Comparison of ENCODE assay signal across 11 cellular contexts in the genomic region with DNA sequence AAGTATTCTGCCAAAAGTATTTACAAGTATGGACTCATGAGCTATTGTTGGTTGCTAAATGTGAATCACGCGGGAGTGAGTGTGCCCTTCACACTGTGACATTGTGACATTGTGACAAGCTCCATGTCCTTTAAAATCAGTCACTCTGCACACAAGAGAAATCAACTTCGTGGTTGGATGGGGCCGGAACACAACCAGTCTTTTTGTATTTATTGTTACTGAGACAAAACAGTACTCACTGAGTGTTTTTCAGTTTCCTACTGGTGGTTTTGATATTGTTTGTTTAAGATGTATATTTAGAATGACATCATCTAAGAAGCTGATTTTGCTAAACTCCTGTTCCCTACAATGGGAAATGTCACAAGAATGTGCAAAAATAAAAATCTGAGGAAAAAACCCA. TPM values are rescaled to one million over a fixed set of nuclear protein-coding genes. Genes with fewer than 3 reads are reported as not detected.
DNase-seq lines count a peak whose midpoint lies in the region; ATAC-seq and TF ChIP-seq lines count a peak whose summit lies in the region.
"Had no signal": no experiment of that assay in that cellular context is flagged by ENCODE, and none has a peak within 500 bp of the region (broad histone marks: within the 10 kb centered on the region; RNA-seq: fewer than 3 reads in every experiment).

No MANE protein-coding gene starts in this region.

- intact Hi-C loops in activated naive CD4-positive, alpha-beta T cell treated with anti-CD3 and anti-CD28 coated beads for 36 hours (cut with micrococcal nuclease) = no loop called here
- intact Hi-C loops in lower lobe of right lung (cut with DNase I) = no loop called here

- H3K36me3 ChIP-seq in SJSA1 (peaks cover 78% of the 10 kb centered on the region), lower lobe of right lung (peaks cover 30% of the 10 kb centered on the region)
- H3K36me3 ChIP-seq: cardiac muscle cell had no signal

- peaks cover 58% of the 10 kb centered on the region for H3K4me1 ChIP-seq in SJSA1 (replicated peaks)
- no peaks in the 10 kb centered on the region for H3K4me1 ChIP-seq in lower lobe of right lung

- H3K27ac Mint-ChIP-seq in activated naive CD4-positive, alpha-beta T cell treated with anti-CD3 and anti-CD28 coated beads for 36 hours = no peak overlapping the region

- H3K9me3 ChIP-seq in SJSA1 (replicated peaks) (no peaks in the 10 kb centered on the region; the same call in 1 of the 2 replicates), lower lobe of right lung (no peaks in the 10 kb centered on the region)

- ATAC-seq in HG02852 (IDR thresholded peaks at IDR 0.05; ENCODE audit: unreplicated experiment) = peak; percentile 86
- ATAC-seq in lower lobe of right lung = no peak

- CTCF ChIA-PET in activated naive CD4-positive, alpha-beta T cell treated with anti-CD3 and anti-CD28 coated beads for 36 hours (lab: Charles Lee) = interaction anchor here (0.6 to 1.9 kb wide), 2 partner anchors 30 to 34 kb away, joined by 3 to 6 read pairs; no protein-coding TSS in a partner anchor

- peak overlapping the region; percentile 46 for H3K27ac ChIP-seq in SJSA1
- no peak overlapping the region for H3K27ac ChIP-seq in lower lobe of right lung
- H3K27ac ChIP-seq: cardiac muscle cell, skin epidermis had no signal

- no peaks in the 10 kb centered on the region for H3K4me1 Mint-ChIP-seq in activated naive CD4-positive, alpha-beta T cell treated with anti-CD3 and anti-CD28 coated beads for 36 hours (ENCODE audit: low read depth)

- H3K27me3 ChIP-seq in SJSA1 (replicated peaks) = no peaks in the 10 kb centered on the region
- H3K27me3 ChIP-seq in lower lobe of right lung (ENCODE audit: low read depth) = no peaks in the 10 kb centered on the region
- H3K27me3 ChIP-seq: cardiac muscle cell had no signal

- TF ChIP-seq CTCF in lower lobe of right lung (IDR thresholded peaks at IDR 0.05) = no peak

- H3K36me3 Mint-ChIP-seq in activated naive CD4-positive, alpha-beta T cell treated with anti-CD3 and anti-CD28 coated beads for 36 hours (ENCODE audit: low read depth) = no peaks in the 10 kb centered on the region

- H3K9me3 Mint-ChIP-seq in activated naive CD4-positive, alpha-beta T cell treated with anti-CD3 and anti-CD28 coated beads for 36 hours = no peaks in the 10 kb centered on the region

- H3K4me3 ChIP-seq in SJSA1 = no peak overlapping the region
- no peak overlapping the region for H3K4me3 ChIP-seq in lower lobe of right lung
- H3K4me3 ChIP-seq: cardiac muscle cell, skin epidermis had no signal

- no peaks in the 10 kb centered on the region for H3K27me3 Mint-ChIP-seq in activated naive CD4-positive, alpha-beta T cell treated with anti-CD3 and anti-CD28 coated beads for 36 hours (ENCODE audit: low read depth)

- no peak overlapping the region for H3K4me3 Mint-ChIP-seq in activated naive CD4-positive, alpha-beta T cell treated with anti-CD3 and anti-CD28 coated beads for 36 hours

- DNase-seq in activated naive CD4-positive, alpha-beta T cell treated with anti-CD3 and anti-CD28 coated beads for 36 hours = peak; percentile 11
- no peak for DNase-seq in activated naive CD4-positive, alpha-beta T cell (lab: John Stamatoyannopoulos, UW)
- peak in 1 of 2 experiments; percentile 78 for DNase-seq in SJSA1 (ENCODE audit: low read depth in 1 of 2, low spot score in 2 of 2)
- DNase-seq in superior temporal gyrus (ENCODE audit: extremely low spot score) = peak; percentile 37
- DNase-seq in lower lobe of right lung = no peak
- no peak for DNase-seq in NCI-H187 treated with DMSO at 0.1 percent for 48 hours (lab: John Stamatoyannopoulos, UW)
- no peak for DNase-seq in SIG-M5 treated with dmso at 0.1 percent for 504 hours (lab: John Stamatoyannopoulos, UW; ENCODE audit: unreplicated experiment)
- DNase-seq: NCI-H1694 treated with DMSO at 0.1 percent for 48 hours had no signal

RNA-seq across cellular contexts. Expression of a gene that starts 30.3 kb away (rescaled TPM):
- 1 to 10 TPM; 1.3 to 1.4 TPM for total RNA-seq in activated naive CD4-positive, alpha-beta T cell treated with anti-CD3 and anti-CD28 coated beads for 36 hours
- 71.3 TPM in 2 replicates for total RNA-seq in SJSA1 (2014; rRNA removed; shearing (Covaris generic))
- total RNA-seq in lower lobe of right lung = 26.8 TPM

Comparison
In these comparisons a context has a peak if more than half of its experiments do, and no peak if none do; other contexts are left out.
1. DNase-seq: peak in activated naive CD4-positive, alpha-beta T cell treated with anti-CD3 and anti-CD28 coated beads for 36 hours (single experiment) and superior temporal gyrus (single experiment); none in activated naive CD4-positive, alpha-beta T cell (0 of 4), lower lobe of right lung (single experiment), NCI-H187 treated with DMSO at 0.1 percent for 48 hours (single experiment) and SIG-M5 treated with dmso at 0.1 percent for 504 hours (single experiment).
2. RNA of a gene that starts 30.3 kb away (total RNA-seq): 71.3 TPM in SJSA1 and 26.8 TPM in lower lobe of right lung (single experiment); 1.3 to 1.4 TPM in activated naive CD4-positive, alpha-beta T cell treated with anti-CD3 and anti-CD28 coated beads for 36 hours; every median in the first group is over 10 times any median in the second.